In genomic region chr1:10497109-10497508, GRCh38 we compare ENCODE assay signal across 20 cellular contexts. TPM values are rescaled to one million over a fixed set of nuclear protein-coding genes. Genes with fewer than 3 reads are reported as not detected.
DNase-seq lines count a peak whose midpoint lies in the region; ATAC-seq and TF ChIP-seq lines count a peak whose summit lies in the region.
"Had no signal": no experiment of that assay in that cellular context is flagged by ENCODE, and none has a peak within 500 bp of the region (broad histone marks: within the 10 kb centered on the region; RNA-seq: fewer than 3 reads in every experiment).

No MANE protein-coding gene starts in this region.

- H2AFZ ChIP-seq in smooth muscle cell (ENCODE audit: low read depth): no peak overlapping the region

- H3K27ac Mint-ChIP-seq in activated naive CD4-positive, alpha-beta T cell treated with anti-CD3 and anti-CD28 coated beads, Interleukin-2, amount 10 ng/mL, durations not matched to agents 7 days and 5 days: peak overlapping the region; percentile 28

- no peak overlapping the region for H3K4me3 Mint-ChIP-seq in activated naive CD4-positive, alpha-beta T cell treated with anti-CD3 and anti-CD28 coated beads, Interleukin-2, amount 10 ng/mL, durations not matched to agents 7 days and 5 days
- H3K4me3 Mint-ChIP-seq: H9 had no signal

- no peak for DNase-seq in activated naive CD4-positive, alpha-beta T cell treated with anti-CD3 and anti-CD28 coated beads, Interleukin-2, amount 10 ng/mL, durations not matched to agents 7 days and 5 days
- no peak for DNase-seq in activated naive CD4-positive, alpha-beta T cell (lab: John Stamatoyannopoulos, UW)
- DNase-seq in NT2/D1 (ENCODE audit: low read depth, low spot score): no peak
- DNase-seq in epithelial cell of prostate (ENCODE audit: low read depth, low spot score): no peak
- DNase-seq in smooth muscle cell (lab: John Stamatoyannopoulos, UW; ENCODE audit: unreplicated experiment): no peak
- DNase-seq in NCI-H774 (lab: John Stamatoyannopoulos, UW): no peak
- no peak for DNase-seq in DMS53 treated with DMSO at 0.1 percent for 48 hours (lab: John Stamatoyannopoulos, UW; ENCODE audit: unreplicated experiment)
- DNase-seq: C1 segment of cervical spinal cord, Caco-2, DMS53, H9, NCI-H1092, NCI-H226, NCI-H526, OCI-M1, RPMI8226 had no signal

- peaks cover 25% of the 10 kb centered on the region for H3K79me2 ChIP-seq in smooth muscle cell (ENCODE audit: low read depth)

- H3K27me3 Mint-ChIP-seq in activated naive CD4-positive, alpha-beta T cell treated with anti-CD3 and anti-CD28 coated beads, Interleukin-2, amount 10 ng/mL, durations not matched to agents 7 days and 5 days: no peaks in the 10 kb centered on the region

- H3K4me1 Mint-ChIP-seq in activated naive CD4-positive, alpha-beta T cell treated with anti-CD3 and anti-CD28 coated beads, Interleukin-2, amount 10 ng/mL, durations not matched to agents 7 days and 5 days: peaks cover 59% of the 10 kb centered on the region

- H3K36me3 Mint-ChIP-seq in activated naive CD4-positive, alpha-beta T cell treated with anti-CD3 and anti-CD28 coated beads, Interleukin-2, amount 10 ng/mL, durations not matched to agents 7 days and 5 days: peaks cover 14% of the 10 kb centered on the region

- TF ChIP-seq CTCF in smooth muscle cell (IDR thresholded peaks at IDR 0.05; ENCODE audit: borderline replicate concordance, insufficient read depth, poor library complexity, severe bottlenecking): no peak

- H3K4me3 ChIP-seq in NT2/D1 (ENCODE audit: insufficient read length, low read depth) (no peak overlapping the region), smooth muscle cell (no peak overlapping the region)

- no peaks in the 10 kb centered on the region for H3K27me3 ChIP-seq in NT2/D1 (ENCODE audit: insufficient read depth, insufficient read length)
- H3K27me3 ChIP-seq in smooth muscle cell (ENCODE audit: low read depth): no peaks in the 10 kb centered on the region

- ATAC-seq in HG03135 (IDR thresholded peaks at IDR 0.05; ENCODE audit: unreplicated experiment): no peak

- no peaks in the 10 kb centered on the region for H3K9me3 ChIP-seq in NT2/D1 (ENCODE audit: insufficient read depth, low read length)
- no peaks in the 10 kb centered on the region for H3K9me3 ChIP-seq in smooth muscle cell (replicated peaks; ENCODE audit: low read depth)
- H3K9me3 ChIP-seq: Caco-2 had no signal

- H3K36me3 ChIP-seq in NT2/D1 (ENCODE audit: insufficient read depth, insufficient read length, low read length) (peaks cover 8% of the 10 kb centered on the region), smooth muscle cell (ENCODE audit: low read depth) (no peaks in the 10 kb centered on the region)

- no peaks in the 10 kb centered on the region for H3F3A ChIP-seq in smooth muscle cell (ENCODE audit: low read depth)

- no peaks in the 10 kb centered on the region for H3K9me3 Mint-ChIP-seq in activated naive CD4-positive, alpha-beta T cell treated with anti-CD3 and anti-CD28 coated beads, Interleukin-2, amount 10 ng/mL, durations not matched to agents 7 days and 5 days
- H3K9me3 Mint-ChIP-seq: H9 had no signal

- peaks cover 93% of the 10 kb centered on the region for H4K20me1 ChIP-seq in smooth muscle cell (ENCODE audit: low read depth)

- no peak overlapping the region for H3K4me2 ChIP-seq in smooth muscle cell

- 98% methylated on average over 7 of the region's 7 CpGs for WGBS in smooth muscle cell (ENCODE audit: low lambda C conversion rate)

- H3K9ac ChIP-seq in NT2/D1 (ENCODE audit: insufficient read length, low read depth) (peak overlapping the region; percentile 5), smooth muscle cell (ENCODE audit: low read depth) (no peak overlapping the region)

- peak overlapping the region; percentile 94 for H3K27ac ChIP-seq in epithelial cell of prostate
- H3K27ac ChIP-seq in smooth muscle cell (ENCODE audit: low read depth): peak overlapping the region; percentile 24

- CTCF ChIA-PET in activated naive CD4-positive, alpha-beta T cell treated with anti-CD3 and anti-CD28 coated beads, Interleukin-2, amount 10 ng/mL, durations not matched to agents 7 days and 5 days (lab: Charles Lee): interaction anchor here (1.4 to 2.9 kb wide), 2 partner anchors 11 to 415 kb away, joined by 3 to 26 read pairs; no protein-coding TSS in a partner anchor

- H3K4me1 ChIP-seq in NT2/D1 (ENCODE audit: insufficient read depth, insufficient read length): peaks cover 13% of the 10 kb centered on the region
- peaks cover 3% of the 10 kb centered on the region for H3K4me1 ChIP-seq in smooth muscle cell (ENCODE audit: low read depth)

RNA-seq across cellular contexts. Expression of gene PEX14, which starts 22.4 kb away (rescaled TPM):
- 8.2 and 14.2 TPM in 2 replicates for total RNA-seq in smooth muscle cell
- 15.2 and 23.1 TPM in 2 replicates for polyA plus RNA-seq in smooth muscle cell

RNA-seq across cellular contexts. Expression of gene DFFA, which starts 24.8 kb away (rescaled TPM):
- 18.6 and 27.6 TPM in 2 replicates for total RNA-seq in smooth muscle cell
- 30.0 and 35.2 TPM in 2 replicates for polyA plus RNA-seq in smooth muscle cell

RNA-seq across cellular contexts. Expression of gene CORT, which starts 47.3 kb away (rescaled TPM):
- total RNA-seq in smooth muscle cell: 1.0 TPM in 1 of 2 replicates, not detected in the other
- polyA plus RNA-seq in smooth muscle cell: 0.83 TPM in 1 of 2 replicates, not detected in the other
- total RNA-seq: A172, Caco-2, G401, H9, HT1080 had no signal
